In the genomic region with DNA sequence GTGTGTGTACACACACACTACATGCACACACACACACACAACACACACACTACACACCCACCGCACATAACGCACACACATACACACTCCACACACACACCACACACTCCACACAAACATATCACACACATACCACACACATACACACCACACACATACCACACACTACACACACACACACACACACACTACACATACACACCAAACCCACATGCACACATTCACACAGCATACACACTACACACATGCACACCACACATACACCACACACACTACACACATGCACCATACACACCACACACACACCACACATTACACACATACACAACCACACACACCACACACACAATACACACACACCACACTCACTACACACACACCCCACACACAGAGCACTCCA, we compare ENCODE assay signal across 15 cellular contexts.
A peak's percentile ranks its signal among the peaks of the same experiment; 100 is the strongest.
DNase-seq lines count a peak whose midpoint lies in the region; ATAC-seq and TF ChIP-seq lines count a peak whose summit lies in the region.
"Had no signal": no experiment of that assay in that cellular context is flagged by ENCODE, and none has a peak within 500 bp of the region (broad histone marks: within the 10 kb centered on the region; RNA-seq: fewer than 3 reads in every experiment).

No MANE protein-coding gene starts in this region.

- no peak overlapping the region for H3K27ac ChIP-seq in IMR-90 (ENCODE audit: insufficient read depth, low read length)
- no peak overlapping the region for H3K27ac ChIP-seq in neuronal stem cell (replicated peaks; ENCODE audit: low read length)
- no peak overlapping the region for H3K27ac ChIP-seq in hepatocyte
- H3K27ac ChIP-seq: A549, SJCRH30 had no signal

- peaks cover 67% of the 10 kb centered on the region for H3K4me1 Mint-ChIP-seq in activated T-cell treated with anti-CD3 and anti-CD28 coated beads, Interleukin-2, amount 50 U/mL, for 4 hours (ENCODE audit: low read depth)
- peaks cover 77% of the 10 kb centered on the region for H3K4me1 Mint-ChIP-seq in central memory CD8-positive, alpha-beta T cell

- H3K14ac ChIP-seq in IMR-90 (replicated peaks; ENCODE audit: low read depth, low read length) (no peak overlapping the region), neuronal stem cell (ENCODE audit: low read length) (no peak overlapping the region)

- H3K4me3 ChIP-seq in IMR-90 (ENCODE audit: insufficient read depth, low read depth, low read length), result no peak overlapping the region
- peak overlapping the region in 1 of 2 donors; percentile 42 for H3K4me3 ChIP-seq in neuronal stem cell (ENCODE audit: low read length in 2 of 2)
- H3K4me3 ChIP-seq in hepatocyte, result no peak overlapping the region
- H3K4me3 ChIP-seq: A549, SJCRH30 had no signal

- no TSS peak for BruUV-seq in IMR-90 (replicated peaks; lab: Mats Ljungman, UMichigan)

- intact Hi-C loops in IMR-90 (cut with micrococcal nuclease), result no loop called here

- no peaks in the 10 kb centered on the region for H3K79me1 ChIP-seq in IMR-90 (ENCODE audit: low read depth in 1 of 2, low read length in 2 of 2)
- H3K79me1 ChIP-seq in neuronal stem cell (ENCODE audit: low read depth, low read length), result no peaks in the 10 kb centered on the region

- TF ChIP-seq POLR2A in IMR-90 (IDR thresholded peaks at IDR 0.05; ENCODE audit: low read depth, low read length), result no peak

- no peak overlapping the region for H3K56ac ChIP-seq in IMR-90 (ENCODE audit: extremely low read depth, insufficient read depth, low read length)

- no peaks in the 10 kb centered on the region for H3K9me2 ChIP-seq in hepatocyte (replicated peaks; ENCODE audit: insufficient read depth)

- H3K27me3 ChIP-seq in IMR-90 (ENCODE audit: control insufficient read depth, insufficient read depth, low read length) (no peaks in the 10 kb centered on the region; the same call in 1 of the 2 replicates), neuronal stem cell (ENCODE audit: control insufficient read depth in 3 of 3, insufficient read depth in 3 of 3, low read depth in 1 of 3, low read length in 3 of 3) (no peaks in the 10 kb centered on the region), hepatocyte (no peaks in the 10 kb centered on the region)
- H3K27me3 ChIP-seq: SJCRH30 had no signal

- in situ Hi-C loops in IMR-90 (cut with MboI; ENCODE audit: low sequenced_read_pairs), result no loop called here

- H4K91ac ChIP-seq in IMR-90 (ENCODE audit: insufficient read depth, low read depth, low read length), result no peak overlapping the region
- peak overlapping the region; percentile 38 for H4K91ac ChIP-seq in neuronal stem cell (ENCODE audit: low read depth, low read length, poor library complexity)

- no peak overlapping the region for H4K5ac ChIP-seq in IMR-90 (ENCODE audit: low read depth, low read length)

- no peak overlapping the region for H3K4ac ChIP-seq in IMR-90 (ENCODE audit: low read depth, low read length)
- H3K4ac ChIP-seq in neuronal stem cell (ENCODE audit: low read length), result peak overlapping the region; percentile 54

- H2BK120ac ChIP-seq in IMR-90 (ENCODE audit: low read depth, low read length), result no peak overlapping the region
- no peak overlapping the region for H2BK120ac ChIP-seq in neuronal stem cell (ENCODE audit: low read depth, low read length)

- peak overlapping the region; percentile 10 for H3K27ac Mint-ChIP-seq in central memory CD8-positive, alpha-beta T cell (ENCODE audit: low read depth)
- H3K27ac Mint-ChIP-seq: memory B cell had no signal

- no peak overlapping the region for H2BK20ac ChIP-seq in IMR-90 (ENCODE audit: low read depth, low read length)

- peaks cover 50% of the 10 kb centered on the region for H3K36me3 Mint-ChIP-seq in activated T-cell treated with anti-CD3 and anti-CD28 coated beads, Interleukin-2, amount 50 U/mL, for 4 hours (ENCODE audit: insufficient read depth)
- peaks cover 69% of the 10 kb centered on the region for H3K36me3 Mint-ChIP-seq in central memory CD8-positive, alpha-beta T cell (ENCODE audit: insufficient read depth)

- H3K9me3 Mint-ChIP-seq in activated T-cell treated with anti-CD3 and anti-CD28 coated beads, Interleukin-2, amount 50 U/mL, for 4 hours, result no peaks in the 10 kb centered on the region
- H3K9me3 Mint-ChIP-seq in central memory CD8-positive, alpha-beta T cell, result no peaks in the 10 kb centered on the region
- H3K9me3 Mint-ChIP-seq: memory B cell had no signal

- no peak for TF ChIP-seq RAD21 in IMR-90 (IDR thresholded peaks at IDR 0.05; ENCODE audit: low read length)

- no CpG with 5 or more reads among the region's 2 CpGs for WGBS in IMR-90 (ENCODE audit: extremely low coverage in 2 of 2, insufficient read length in 1 of 2), 2 experiments
- WGBS in neuronal stem cell (ENCODE audit: extremely low coverage in 2 of 2, insufficient read length in 2 of 2, insufficient replicate concordance in 1 of 2), 2 donors, result 100% methylated on average over 2 of the region's 2 CpGs; no CpG with 5 or more reads in 1 of the 2 donors
- 69% methylated on average over 2 of the region's 2 CpGs for WGBS in hepatocyte (ENCODE audit: low lambda C conversion rate, missing lambda C conversion rate)

- H3K36me3 ChIP-seq in IMR-90 (ENCODE audit: control insufficient read depth, insufficient read depth, low read length) (no peaks in the 10 kb centered on the region), neuronal stem cell (replicated peaks in 1 of 2; ENCODE audit: control insufficient read depth in 2 of 2, insufficient read depth in 2 of 2, low read length in 2 of 2) (peaks cover 0 to 3% of the 10 kb centered on the region in 2 donors), hepatocyte (replicated peaks; ENCODE audit: insufficient read depth, low read depth) (no peaks in the 10 kb centered on the region)
- H3K36me3 ChIP-seq: SJCRH30 had no signal

- H4K20me1 ChIP-seq in IMR-90 (ENCODE audit: insufficient read depth, low read length) (no peaks in the 10 kb centered on the region), hepatocyte (ENCODE audit: insufficient read depth, poor library complexity, severe bottlenecking) (no peaks in the 10 kb centered on the region)

- H3K23ac ChIP-seq in IMR-90 (ENCODE audit: low read depth, low read length) (no peak overlapping the region), neuronal stem cell (ENCODE audit: low read depth, low read length, poor library complexity) (no peak overlapping the region)

- no peaks in the 10 kb centered on the region for H3K79me2 ChIP-seq in hepatocyte

- peaks cover 3% of the 10 kb centered on the region; the same call in 1 of the 2 replicates for H3K9me1 ChIP-seq in IMR-90 (ENCODE audit: insufficient read depth, low read length)

- POLR2A ChIA-PET in IMR-90 (lab: Charles Lee; ENCODE audit: unreplicated experiment), result no interaction called here

- no peak overlapping the region for H3K9ac ChIP-seq in IMR-90 (ENCODE audit: low read depth, low read length)
- H3K9ac ChIP-seq in neuronal stem cell (ENCODE audit: low read depth, low read length, poor library complexity), result no peak overlapping the region

- H3K9me3 ChIP-seq in IMR-90 (ENCODE audit: control insufficient read depth, insufficient read depth, low read length) (no peaks in the 10 kb centered on the region), neuronal stem cell (replicated peaks in 1 of 2; ENCODE audit: control insufficient read depth in 2 of 2, insufficient read depth in 1 of 2, low read depth in 1 of 2, low read length in 2 of 2) (no peaks in the 10 kb centered on the region), hepatocyte (ENCODE audit: low read depth) (no peaks in the 10 kb centered on the region)
- H3K9me3 ChIP-seq: A549, SJCRH30 had no signal

- dilution Hi-C loops in IMR-90 (cut with HindIII; ENCODE audit: low sequenced_read_pairs, unreplicated experiment), result no loop called here

- H4K8ac ChIP-seq in IMR-90 (ENCODE audit: low read depth in 2 of 2, low read length in 2 of 2), result no peak overlapping the region
- no peak overlapping the region for H4K8ac ChIP-seq in neuronal stem cell (ENCODE audit: low read depth, low read length)

- DNase-seq in activated T-cell treated with anti-CD3 and anti-CD28 coated beads, Interleukin-2, amount 50 U/mL, for 1 hour, result peak; percentile 8
- DNase-seq in activated T-cell treated with anti-CD3 and anti-CD28 coated beads, Interleukin-2, amount 50 U/mL, for 4 hours, result no peak
- DNase-seq in IMR-90, result no peak
- no peak for DNase-seq in central memory CD8-positive, alpha-beta T cell (ENCODE audit: low spot score in 2 of 2)
- no peak for DNase-seq in neuronal stem cell (ENCODE audit: low spot score)
- DNase-seq in midbrain (lab: John Stamatoyannopoulos, UW), result no peak
- DNase-seq in cerebellar cortex (ENCODE audit: low spot score), result no peak
- DNase-seq in hepatocyte (ENCODE audit: low spot score), result no peak
- DNase-seq: activated T-cell treated with anti-CD3 and anti-CD28 coated beads for 4 hours, cerebellar nuclear complex, NCI-H2081 treated with DMSO at 0.1 percent for 48 hours, NCI-H524 treated with DMSO at 0.1 percent for 48 hours, SJCRH30 had no signal

- no peak overlapping the region for H2BK12ac ChIP-seq in neuronal stem cell (ENCODE audit: low read length)

- no peak overlapping the region for H2BK15ac ChIP-seq in IMR-90 (ENCODE audit: low read depth, low read length)
- H2BK15ac ChIP-seq in neuronal stem cell (ENCODE audit: low read length), result no peak overlapping the region

- no peak for ATAC-seq in activated T-cell treated with anti-CD3 and anti-CD28 coated beads, Interleukin-2, amount 50 U/mL, for 4 hours
- ATAC-seq in IMR-90 (ENCODE audit: low read depth), result no peak
- ATAC-seq in central memory CD8-positive, alpha-beta T cell (replicated peaks; ENCODE audit: extremely low read depth, poor library complexity, severe bottlenecking), result no peak
- ATAC-seq: A549 had no signal

- H2AFZ ChIP-seq in IMR-90 (replicated peaks; ENCODE audit: low read length, poor library complexity) (no peak overlapping the region), neuronal stem cell (ENCODE audit: low read length) (no peak overlapping the region), hepatocyte (no peak overlapping the region)

- H2AK9ac ChIP-seq in IMR-90 (replicated peaks; ENCODE audit: low read depth, low read length, poor library complexity), result no peak overlapping the region

- no peak overlapping the region for H2AK5ac ChIP-seq in IMR-90 (ENCODE audit: low read depth, low read length)
- no peak overlapping the region for H2AK5ac ChIP-seq in neuronal stem cell (ENCODE audit: low read depth, low read length)

- H3K4me2 ChIP-seq in IMR-90 (ENCODE audit: low read depth, low read length) (no peak overlapping the region), neuronal stem cell (ENCODE audit: insufficient read depth, low read length, poor library complexity, severe bottlenecking) (no peak overlapping the region), hepatocyte (no peak overlapping the region)
- H3K4me2 ChIP-seq: A549 had no signal

- no peaks in the 10 kb centered on the region for H3K27me3 Mint-ChIP-seq in activated T-cell treated with anti-CD3 and anti-CD28 coated beads, Interleukin-2, amount 50 U/mL, for 4 hours (ENCODE audit: low read depth)
- no peaks in the 10 kb centered on the region for H3K27me3 Mint-ChIP-seq in central memory CD8-positive, alpha-beta T cell
- H3K27me3 Mint-ChIP-seq: memory B cell had no signal

- H3K18ac ChIP-seq in IMR-90 (ENCODE audit: low read depth, low read length) (no peak overlapping the region), neuronal stem cell (ENCODE audit: low read length) (no peak overlapping the region)

- H3K4me3 Mint-ChIP-seq in activated T-cell treated with anti-CD3 and anti-CD28 coated beads, Interleukin-2, amount 50 U/mL, for 4 hours, result no peak overlapping the region
- H3K4me3 Mint-ChIP-seq in central memory CD8-positive, alpha-beta T cell, result peak overlapping the region; percentile 6
- H3K4me3 Mint-ChIP-seq: memory B cell had no signal

- no peak for TF ChIP-seq CTCF in IMR-90 (conservative IDR thresholded peaks at IDR 0.05; ENCODE audit: low read depth, low read length)
- no peak for TF ChIP-seq CTCF in hepatocyte (IDR thresholded peaks at IDR 0.05; ENCODE audit: poor library complexity)

- H3K4me1 ChIP-seq in IMR-90 (ENCODE audit: control insufficient read depth, insufficient read depth, low read length), result peaks cover 6% of the 10 kb centered on the region
- H3K4me1 ChIP-seq in neuronal stem cell (ENCODE audit: control insufficient read depth in 2 of 2, insufficient read depth in 1 of 2, low read depth in 1 of 2, low read length in 2 of 2), result peaks cover 9 to 18% of the 10 kb centered on the region in 2 donors
- H3K4me1 ChIP-seq in hepatocyte (ENCODE audit: insufficient read depth), result no peaks in the 10 kb centered on the region
- H3K4me1 ChIP-seq: A549 had no signal

- peak overlapping the region; percentile 77 for H2BK5ac ChIP-seq in IMR-90 (ENCODE audit: low read depth, low read length, poor library complexity, severe bottlenecking)
- H2BK5ac ChIP-seq in neuronal stem cell (ENCODE audit: low read length), result no peak overlapping the region

- CTCF ChIA-PET in IMR-90 (lab: Yijun Ruan, JAX), result no interaction called here
